In genomic region chr18:68837665-68838390, GRCh38 we compare ENCODE assay signal across 13 cellular contexts. TPM values are rescaled to one million over a fixed set of nuclear protein-coding genes. Genes with fewer than 3 reads are reported as not detected.
DNase-seq lines count a peak whose midpoint lies in the region; FAIRE-seq and TF ChIP-seq lines count a peak whose summit lies in the region.
"Had no signal": no experiment of that assay in that cellular context is flagged by ENCODE, and none has a peak within 500 bp of the region (broad histone marks: within the 10 kb centered on the region; RNA-seq: fewer than 3 reads in every experiment).

No MANE protein-coding gene starts in this region.

- H3K4me1 ChIP-seq in ACC112 (ENCODE audit: control insufficient read depth, insufficient read depth, low read length, unreplicated experiment) (peaks cover 31% of the 10 kb centered on the region), astrocyte (ENCODE audit: insufficient read depth, low read length) (peaks cover 6% of the 10 kb centered on the region), mesenchymal stem cell (ENCODE audit: control insufficient read depth, insufficient read depth, low read depth, low read length) (peaks cover 1% of the 10 kb centered on the region), MM.1S (ENCODE audit: low read length) (no peaks in the 10 kb centered on the region)

- H3K9me3 ChIP-seq in astrocyte (ENCODE audit: insufficient read depth, low read depth, low read length), result no peaks in the 10 kb centered on the region
- no peaks in the 10 kb centered on the region for H3K9me3 ChIP-seq in mesenchymal stem cell (ENCODE audit: control insufficient read depth, low read length)
- H3K9me3 ChIP-seq in MM.1S (replicated peaks; ENCODE audit: insufficient read depth, low read length), result no peaks in the 10 kb centered on the region

- no peak overlapping the region for H3K23ac ChIP-seq in mesenchymal stem cell (ENCODE audit: low read length in 2 of 2)

- DNase-seq in HCEC 1CT, result peak; percentile 83
- DNase-seq in astrocyte (ENCODE audit: low read depth), result peak; percentile 29
- DNase-seq in mesenchymal stem cell, result peak; percentile 70
- DNase-seq in HPDE6-E6E7 (ENCODE audit: extremely low spot score), result no peak
- no peak for DNase-seq in GOT3 (lab: John Stamatoyannopoulos, UW)
- DNase-seq in HuH-7.5 (ENCODE audit: low spot score), result no peak
- DNase-seq in MM.1S, result no peak
- DNase-seq: activated CD4-positive, alpha-beta T cell treated with anti-CD3 and anti-CD28 coated beads, Interleukin-2, amount 10 ng/mL, durations not matched to agents 24 days and 14 days; activated T-cell treated with anti-CD3 and anti-CD28 coated beads, Interleukin-2, amount 50 U/mL, for 4 hours; cortex of kidney; NCI-H510A; small intestine had no signal

- H3K79me2 ChIP-seq in ACC112 (ENCODE audit: control insufficient read depth, insufficient read depth, low read length, unreplicated experiment) (no peaks in the 10 kb centered on the region), astrocyte (ENCODE audit: insufficient read depth, low read length) (no peaks in the 10 kb centered on the region), MM.1S (ENCODE audit: low read length) (no peaks in the 10 kb centered on the region)

- H3K4ac ChIP-seq in mesenchymal stem cell (ENCODE audit: low read depth in 1 of 2, low read length in 2 of 2), result no peak overlapping the region

- no peak overlapping the region for H2BK5ac ChIP-seq in mesenchymal stem cell (ENCODE audit: low read depth, low read length, poor library complexity, severe bottlenecking)

- no peak overlapping the region for H2BK120ac ChIP-seq in mesenchymal stem cell (ENCODE audit: low read depth, low read length)

- no peak overlapping the region for H3K4me2 ChIP-seq in astrocyte (ENCODE audit: low read length)
- H3K4me2 ChIP-seq in mesenchymal stem cell (ENCODE audit: low read length, poor library complexity, severe bottlenecking), result no peak overlapping the region
- H3K4me2 ChIP-seq in MM.1S (ENCODE audit: low read depth, low read length), result no peak overlapping the region

- no peak overlapping the region for H3K18ac ChIP-seq in mesenchymal stem cell (ENCODE audit: low read depth in 1 of 2, low read length in 2 of 2)

- no peak for FAIRE-seq in astrocyte (lab: Jason Lieb, UNC)
- FAIRE-seq: small intestine had no signal

- H4K20me1 ChIP-seq in astrocyte (ENCODE audit: insufficient read depth, low read length), result no peaks in the 10 kb centered on the region
- H4K20me1 ChIP-seq in MM.1S (ENCODE audit: insufficient read depth, low read length), result no peaks in the 10 kb centered on the region

- H3K4me3 ChIP-seq in ACC112 (ENCODE audit: low read depth, low read length), result peak overlapping the region; percentile 38; the same call in 1 of the 2 replicates
- no peak overlapping the region for H3K4me3 ChIP-seq in astrocyte (ENCODE audit: insufficient read depth, low read depth, low read length)
- H3K4me3 ChIP-seq in mesenchymal stem cell (ENCODE audit: insufficient read depth in 1 of 2, low read depth in 1 of 2, low read length in 2 of 2), result no peak overlapping the region
- no peak overlapping the region for H3K4me3 ChIP-seq in MM.1S (ENCODE audit: low read length)

- H2AK5ac ChIP-seq in mesenchymal stem cell (ENCODE audit: low read length, severe bottlenecking), result no peak overlapping the region

- H2AFZ ChIP-seq in ACC112 (ENCODE audit: low read length, unreplicated experiment) (no peak overlapping the region), astrocyte (ENCODE audit: low read depth, low read length) (no peak overlapping the region), mesenchymal stem cell (ENCODE audit: low read depth, low read length) (no peak overlapping the region), MM.1S (ENCODE audit: low read length) (no peak overlapping the region)

- H3K9me2 ChIP-seq in MM.1S (replicated peaks; ENCODE audit: insufficient read depth, low read length), result no peaks in the 10 kb centered on the region

- no peak overlapping the region for H3K4me3 Mint-ChIP-seq in astrocyte (ENCODE audit: unreplicated experiment)
- H3K4me3 Mint-ChIP-seq: activated CD4-positive, alpha-beta T cell treated with anti-CD3 and anti-CD28 coated beads, Interleukin-2, amount 10 ng/mL, durations not matched to agents 24 days and 14 days; activated T-cell treated with anti-CD3 and anti-CD28 coated beads, Interleukin-2, amount 50 U/mL, for 4 hours had no signal

- no peak overlapping the region for H4K8ac ChIP-seq in mesenchymal stem cell (ENCODE audit: low read length)

- TF ChIP-seq CTCF in astrocyte (IDR thresholded peaks at IDR 0.05; ENCODE audit: insufficient read depth, low read depth, low read length) (no peak), MM.1S (IDR thresholded peaks at IDR 0.05; ENCODE audit: low read length) (no peak)

- H4K91ac ChIP-seq in mesenchymal stem cell (ENCODE audit: low read length), result no peak overlapping the region

- H3K4me1 Mint-ChIP-seq in astrocyte (ENCODE audit: low read depth, unreplicated experiment), result peaks cover 17% of the 10 kb centered on the region
- H3K4me1 Mint-ChIP-seq: activated CD4-positive, alpha-beta T cell treated with anti-CD3 and anti-CD28 coated beads, Interleukin-2, amount 10 ng/mL, durations not matched to agents 24 days and 14 days had no signal

- no peak overlapping the region for H2BK15ac ChIP-seq in mesenchymal stem cell (ENCODE audit: low read depth, poor library complexity, severe bottlenecking)

- H3K9me3 Mint-ChIP-seq in astrocyte (ENCODE audit: unreplicated experiment), result no peaks in the 10 kb centered on the region
- H3K9me3 Mint-ChIP-seq: activated CD4-positive, alpha-beta T cell treated with anti-CD3 and anti-CD28 coated beads, Interleukin-2, amount 10 ng/mL, durations not matched to agents 24 days and 14 days; activated T-cell treated with anti-CD3 and anti-CD28 coated beads, Interleukin-2, amount 50 U/mL, for 4 hours had no signal

- H3K79me1 ChIP-seq in mesenchymal stem cell (replicated peaks; ENCODE audit: low read length, poor library complexity, severe bottlenecking), result no peaks in the 10 kb centered on the region

- H3K27me3 ChIP-seq in ACC112 (ENCODE audit: insufficient read depth, low read length) (no peaks in the 10 kb centered on the region), astrocyte (ENCODE audit: insufficient read depth, low read length) (no peaks in the 10 kb centered on the region), mesenchymal stem cell (ENCODE audit: control insufficient read depth in 1 of 2, insufficient read depth in 1 of 2, low read length in 2 of 2) (no peaks in the 10 kb centered on the region), MM.1S (replicated peaks; ENCODE audit: insufficient read depth, low read length) (no peaks in the 10 kb centered on the region)

- H3K27me3 Mint-ChIP-seq in astrocyte (ENCODE audit: low read depth, unreplicated experiment), result no peaks in the 10 kb centered on the region
- H3K27me3 Mint-ChIP-seq: activated CD4-positive, alpha-beta T cell treated with anti-CD3 and anti-CD28 coated beads, Interleukin-2, amount 10 ng/mL, durations not matched to agents 24 days and 14 days had no signal

- no peak overlapping the region for H3K27ac Mint-ChIP-seq in astrocyte (ENCODE audit: unreplicated experiment)
- H3K27ac Mint-ChIP-seq: activated CD4-positive, alpha-beta T cell treated with anti-CD3 and anti-CD28 coated beads, Interleukin-2, amount 10 ng/mL, durations not matched to agents 24 days and 14 days had no signal

- H3K36me3 ChIP-seq in ACC112 (ENCODE audit: insufficient read depth, low read length), result no peaks in the 10 kb centered on the region
- no peaks in the 10 kb centered on the region for H3K36me3 ChIP-seq in astrocyte (ENCODE audit: insufficient read depth, low read length)
- H3K36me3 ChIP-seq in mesenchymal stem cell (ENCODE audit: control insufficient read depth in 1 of 2, insufficient read depth in 2 of 2, low read depth in 1 of 2, low read length in 2 of 2), result no peaks in the 10 kb centered on the region
- no peaks in the 10 kb centered on the region for H3K36me3 ChIP-seq in MM.1S (replicated peaks; ENCODE audit: insufficient read depth, low read length)

- no peak overlapping the region for H3K14ac ChIP-seq in mesenchymal stem cell (ENCODE audit: low read length in 2 of 2)

- no peak overlapping the region for H2BK12ac ChIP-seq in mesenchymal stem cell (ENCODE audit: low read length in 2 of 2)

- no peaks in the 10 kb centered on the region for H3F3A ChIP-seq in MM.1S (ENCODE audit: insufficient read depth, low read length)

- H3K9ac ChIP-seq in astrocyte (ENCODE audit: low read length) (no peak overlapping the region), mesenchymal stem cell (ENCODE audit: low read length) (peak overlapping the region; percentile 51), MM.1S (ENCODE audit: low read length) (no peak overlapping the region)

- no peaks in the 10 kb centered on the region for H3K36me3 Mint-ChIP-seq in astrocyte (ENCODE audit: low read depth, unreplicated experiment)

- no CpG with 5 or more reads among the region's 6 CpGs for WGBS in mesenchymal stem cell

- H3K27ac ChIP-seq in ACC112 (ENCODE audit: low read depth, low read length) (peak overlapping the region; percentile 80), astrocyte (ENCODE audit: low read depth, low read length) (no peak overlapping the region), mesenchymal stem cell (ENCODE audit: low read length, poor library complexity, severe bottlenecking) (no peak overlapping the region), MM.1S (ENCODE audit: low read length) (no peak overlapping the region)

RNA-seq across cellular contexts. Expression of gene CCDC102B, which starts 39.9 kb away (rescaled TPM):
- total RNA-seq in astrocyte, result 7.9 and 10.2 TPM in 2 replicates
- polyA plus RNA-seq in mesenchymal stem cell (2013, experiment 1 of 2), result 21.1 TPM
- 20.1 TPM for polyA plus RNA-seq in mesenchymal stem cell (2013, experiment 2 of 2)

Comparison
In these comparisons a context has a peak if more than half of its experiments do, and no peak if none do; other contexts are left out.
1. DNase-seq: peak in HCEC 1CT (single experiment), astrocyte (single experiment) and mesenchymal stem cell (single experiment); none in HPDE6-E6E7 (single experiment), GOT3 (single experiment), HuH-7.5 (single experiment) and MM.1S (single experiment).